Comparison of ENCODE assay signal across 9 cellular contexts in the genomic region with DNA sequence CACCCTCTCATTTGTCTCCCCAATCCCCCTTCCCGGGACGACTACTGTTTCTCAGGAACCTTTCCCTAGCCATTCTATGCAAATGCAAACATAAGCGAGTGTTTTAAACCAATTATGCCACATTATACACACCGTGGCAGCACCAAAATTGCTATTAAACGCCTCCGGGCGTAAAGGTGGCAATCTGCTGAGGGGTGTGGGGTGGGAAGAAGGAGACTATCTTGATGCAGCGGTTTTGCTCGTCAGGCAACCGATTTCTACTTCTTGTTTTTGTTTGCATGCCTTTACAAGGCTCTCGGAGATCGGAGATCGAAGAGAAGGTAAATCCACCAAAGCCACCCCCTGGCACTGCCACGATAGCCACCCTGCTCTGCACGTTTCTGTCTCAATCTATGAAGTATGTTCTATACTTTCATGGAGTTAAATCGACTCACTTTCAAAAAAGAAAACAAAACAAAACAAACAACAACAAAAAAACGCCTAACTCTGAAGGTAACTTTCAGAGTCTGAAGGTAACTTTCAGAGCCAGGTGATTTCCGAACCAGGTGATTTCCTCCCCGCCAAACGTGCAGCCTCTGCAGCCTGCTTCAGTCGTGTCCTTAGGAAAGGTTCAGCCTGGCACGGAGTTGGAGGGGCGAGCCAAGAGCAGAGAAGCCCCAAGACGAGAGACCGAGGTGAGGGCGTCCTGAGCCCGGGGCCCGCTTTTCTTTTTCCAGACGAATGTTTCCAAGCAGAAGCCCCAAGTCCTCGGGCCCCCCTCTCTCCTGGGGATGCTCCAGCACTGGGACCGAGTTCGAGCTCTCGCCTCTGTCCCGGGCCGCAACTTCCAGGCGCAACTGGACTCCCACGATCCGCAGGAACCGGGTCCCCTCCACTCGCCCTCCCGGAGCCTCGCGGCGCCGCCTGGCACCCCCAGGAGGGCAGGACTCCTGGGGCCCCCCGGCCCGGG. TPM values are rescaled to one million over a fixed set of nuclear protein-coding genes. Genes with fewer than 3 reads are reported as not detected.
A peak's percentile ranks its signal among the peaks of the same experiment; 100 is the strongest.
DNase-seq lines count a peak whose midpoint lies in the region; ATAC-seq and TF ChIP-seq lines count a peak whose summit lies in the region.
"Had no signal": no experiment of that assay in that cellular context is flagged by ENCODE, and none has a peak within 500 bp of the region (broad histone marks: within the 10 kb centered on the region; RNA-seq: fewer than 3 reads in every experiment).

No MANE protein-coding gene starts in this region.

- peak overlapping the region; percentile 65 for H3K4me3 ChIP-seq in GM06990 (replicated peaks; ENCODE audit: low read depth, low read length)
- peak overlapping the region; percentile 69 for H3K4me3 ChIP-seq in adipocyte (ENCODE audit: low read length)
- H3K4me3 ChIP-seq in kidney epithelial cell (ENCODE audit: low read depth, low read length) = peak overlapping the region; percentile 57
- H3K4me3 ChIP-seq: SK-N-MC had no signal

- H3K9ac ChIP-seq in adipocyte (ENCODE audit: low read length) = no peak overlapping the region

- H3K36me3 ChIP-seq in GM06990 (ENCODE audit: control insufficient read depth, insufficient read depth, low read length) = no peaks in the 10 kb centered on the region
- no peaks in the 10 kb centered on the region for H3K36me3 ChIP-seq in adipocyte (ENCODE audit: control insufficient read depth, insufficient read depth, low read length, severe bottlenecking)
- no peaks in the 10 kb centered on the region for H3K36me3 ChIP-seq in kidney epithelial cell (ENCODE audit: control insufficient read depth, insufficient read depth, low read length)

- TF ChIP-seq CTCF in GM06990 (IDR thresholded peaks at IDR 0.05; ENCODE audit: insufficient read depth, low read length, poor library complexity, severe bottlenecking) (no peak), kidney epithelial cell (IDR thresholded peaks at IDR 0.05; ENCODE audit: insufficient read depth, low read length, poor library complexity, severe bottlenecking) (no peak)

- ATAC-seq in GM21825 (IDR thresholded peaks at IDR 0.05; ENCODE audit: unreplicated experiment) (peak; percentile 14), GM18873 (IDR thresholded peaks at IDR 0.05; ENCODE audit: low FRiP score, unreplicated experiment) (no peak)
- ATAC-seq in stimulated activated naive CD8-positive, alpha-beta T cell treated with anti-CD3 and anti-CD28 coated beads, Interleukin-15, Interleukin-2, amounts not matched to agents 100 U/mL and 50 U/mL, for 24 hours = no peak

- H3K9me3 ChIP-seq in adipocyte (ENCODE audit: control insufficient read depth, low read length) = no peaks in the 10 kb centered on the region

- no peak for DNase-seq in GM06990 (ENCODE audit: extremely low read depth, insufficient read length)
- DNase-seq in NCI-H345 (lab: John Stamatoyannopoulos, UW) = peak; percentile 27
- DNase-seq in adipocyte (ENCODE audit: low read depth) = no peak
- DNase-seq in kidney epithelial cell (ENCODE audit: low read depth) = no peak
- peak; percentile 7 for DNase-seq in stimulated activated naive CD8-positive, alpha-beta T cell treated with anti-CD3 and anti-CD28 coated beads, Interleukin-15, Interleukin-2, amounts not matched to agents 100 U/mL and 50 U/mL, for 24 hours
- DNase-seq in NCI-H226 = no peak

- H3K4me1 ChIP-seq in adipocyte (ENCODE audit: control insufficient read depth, insufficient read depth, low read length) = no peaks in the 10 kb centered on the region

- H3K27me3 ChIP-seq in GM06990 (replicated peaks; ENCODE audit: control insufficient read depth, insufficient read depth, low read length) (peaks cover 2% of the 10 kb centered on the region), adipocyte (replicated peaks; ENCODE audit: control insufficient read depth, insufficient read depth, low read length) (peaks cover 43% of the 10 kb centered on the region), kidney epithelial cell (ENCODE audit: control insufficient read depth, insufficient read depth, low read length) (peaks cover 3% of the 10 kb centered on the region)

RNA-seq across cellular contexts. Expression of a gene that starts 45.8 kb away (rescaled TPM):
- total RNA-seq in kidney epithelial cell = 15.8 and 16.2 TPM in 2 replicates

Comparison
In these comparisons a context has a peak if more than half of its experiments do, and no peak if none do; other contexts are left out.
1. DNase-seq: peak in NCI-H345 (single experiment) and stimulated activated naive CD8-positive, alpha-beta T cell treated with anti-CD3 and anti-CD28 coated beads, Interleukin-15, Interleukin-2, amounts not matched to agents 100 U/mL and 50 U/mL, for 24 hours (single experiment); none in GM06990 (single experiment), adipocyte (single experiment), kidney epithelial cell (single experiment) and NCI-H226 (single experiment).
2. Peak in every context shown above with its lines, with median percentiles within 50 percentile points of each other: H3K4me3 ChIP-seq.